ENCODE assay signal across 28 cellular contexts in the genomic region with DNA sequence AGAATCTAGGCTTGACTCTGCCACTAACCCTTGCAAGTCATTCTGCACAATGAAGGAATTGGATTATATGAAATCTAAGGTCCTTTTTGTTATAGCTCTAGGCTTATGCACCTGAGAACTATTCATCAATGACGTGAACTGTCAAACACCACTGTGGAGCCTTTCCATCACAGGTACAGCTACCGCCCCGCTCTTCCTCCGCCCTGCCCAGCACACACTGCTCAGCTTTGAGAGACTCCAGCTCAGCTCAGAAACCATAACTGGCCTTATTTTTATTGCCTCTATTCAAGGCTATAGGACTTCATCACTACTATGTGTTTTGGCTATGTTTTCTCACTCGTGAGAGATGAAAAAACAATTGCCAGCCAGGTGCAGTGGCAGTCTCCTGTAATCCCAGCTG.
DNase-seq lines count a peak whose midpoint lies in the region; ATAC-seq and TF ChIP-seq lines count a peak whose summit lies in the region.
"Had no signal": no experiment of that assay in that cellular context is flagged by ENCODE, and none has a peak within 500 bp of the region (broad histone marks: within the 10 kb centered on the region; RNA-seq: fewer than 3 reads in every experiment).

No MANE protein-coding gene starts in this region.

- H4K20me1 ChIP-seq in OCI-LY7 (ENCODE audit: insufficient read depth, low read length): no peaks in the 10 kb centered on the region

- no peaks in the 10 kb centered on the region for H3K36me3 ChIP-seq in effector memory CD4-positive, alpha-beta T cell (ENCODE audit: control insufficient read depth, insufficient read depth, low read length)
- H3K36me3 ChIP-seq in OCI-LY7 (ENCODE audit: insufficient read depth, low read length): no peaks in the 10 kb centered on the region
- H3K36me3 ChIP-seq in CD4-positive, alpha-beta memory T cell (ENCODE audit: insufficient read depth, low read length): no peaks in the 10 kb centered on the region
- H3K36me3 ChIP-seq: gastroesophageal sphincter, sigmoid colon, thoracic aorta, uterus had no signal

- no peak for DNase-seq in T-helper 2 cell treated with Interferon-gamma antibody and Interleukin-4, amounts not matched to agents 5 μg/mL and 100 μg/mL, for 36 hours (ENCODE audit: low spot score)
- DNase-seq in T-helper 2 cell (no peak), OCI-LY7 (ENCODE audit: low spot score) (no peak)
- no peak for DNase-seq in stimulated activated naive CD8-positive, alpha-beta T cell treated with anti-CD3 and anti-CD28 coated beads, Interleukin-15, Interleukin-2, amounts not matched to agents 100 U/mL and 50 U/mL, for 24 hours
- DNase-seq in effector memory CD4-positive, alpha-beta T cell: no peak
- DNase-seq in CD4-positive, alpha-beta memory T cell: no peak
- DNase-seq: 8988T; cerebellar nuclear complex; GOT3; left cardiac atrium; NCI-H1048; NCI-H1694 treated with DMSO at 0.1 percent for 48 hours; NCI-H2171 treated with DMSO at 0.1 percent for 48 hours; NCI-H510A treated with DMSO at 0.1 percent for 48 hours; PC-3; psoas muscle; sigmoid colon; stimulated activated CD4-positive, alpha-beta T cell treated with anti-CD3 and anti-CD28 coated beads, Interleukin-4, amount 100 ng/mL, for 4 hours; stimulated activated naive B cell treated with anti-CD40 and anti-IgM and Interleukin-4, amounts not matched to agents 10 μg/mL and 1 μg/mL and 100 μg/mL, for 72 hours; uterus had no signal

- no peaks in the 10 kb centered on the region for H3K27me3 ChIP-seq in effector memory CD4-positive, alpha-beta T cell (replicated peaks; ENCODE audit: control insufficient read depth, insufficient read depth, low read length, poor library complexity, severe bottlenecking)
- H3K27me3 ChIP-seq in CD4-positive, alpha-beta memory T cell (ENCODE audit: insufficient read depth, low read length): no peaks in the 10 kb centered on the region
- H3K27me3 ChIP-seq: gastroesophageal sphincter, hepatocyte, sigmoid colon, uterus had no signal

- no peak overlapping the region for H3K27ac Mint-ChIP-seq in T-helper 2 cell treated with Interferon-gamma antibody and Interleukin-4, amounts not matched to agents 5 μg/mL and 100 μg/mL, for 36 hours
- H3K27ac Mint-ChIP-seq in stimulated activated naive CD8-positive, alpha-beta T cell treated with anti-CD3 and anti-CD28 coated beads, Interleukin-15, Interleukin-2, amounts not matched to agents 100 ng/mL and 50 ng/mL, for 24 hours: peak overlapping the region; percentile 82
- H3K27ac Mint-ChIP-seq in CD4-positive, alpha-beta memory T cell: peak overlapping the region in 1 of 7 donors; percentile 64
- H3K27ac Mint-ChIP-seq: brain; stimulated activated naive B cell treated with anti-CD40 and anti-IgM and Interleukin-4, amounts not matched to agents 10 μg/mL and 1 μg/mL and 100 μg/mL, for 72 hours had no signal

- H3K27me3 Mint-ChIP-seq in T-helper 2 cell treated with Interferon-gamma antibody and Interleukin-4, amounts not matched to agents 5 μg/mL and 100 μg/mL, for 36 hours (ENCODE audit: low read depth): no peaks in the 10 kb centered on the region
- no peaks in the 10 kb centered on the region for H3K27me3 Mint-ChIP-seq in stimulated activated naive CD8-positive, alpha-beta T cell treated with anti-CD3 and anti-CD28 coated beads, Interleukin-15, Interleukin-2, amounts not matched to agents 100 ng/mL and 50 ng/mL, for 24 hours
- no peaks in the 10 kb centered on the region for H3K27me3 Mint-ChIP-seq in CD4-positive, alpha-beta memory T cell
- H3K27me3 Mint-ChIP-seq: brain had no signal

- TF ChIP-seq CTCF in OCI-LY7 (conservative IDR thresholded peaks at IDR 0.05; ENCODE audit: low read length): no peak

- H3K9me3 ChIP-seq in effector memory CD4-positive, alpha-beta T cell (ENCODE audit: control insufficient read depth, low read length): no peaks in the 10 kb centered on the region
- no peaks in the 10 kb centered on the region for H3K9me3 ChIP-seq in OCI-LY7 (ENCODE audit: low read length)
- no peaks in the 10 kb centered on the region for H3K9me3 ChIP-seq in CD4-positive, alpha-beta memory T cell (ENCODE audit: control insufficient read depth in 1 of 2, low read length in 2 of 2)
- H3K9me3 ChIP-seq: gastroesophageal sphincter, psoas muscle, sigmoid colon, thoracic aorta, uterus had no signal

- peaks cover 73% of the 10 kb centered on the region for H3K4me1 Mint-ChIP-seq in T-helper 2 cell treated with Interferon-gamma antibody and Interleukin-4, amounts not matched to agents 5 μg/mL and 100 μg/mL, for 36 hours (ENCODE audit: low read depth)
- peaks cover 83% of the 10 kb centered on the region for H3K4me1 Mint-ChIP-seq in stimulated activated naive CD8-positive, alpha-beta T cell treated with anti-CD3 and anti-CD28 coated beads, Interleukin-15, Interleukin-2, amounts not matched to agents 100 ng/mL and 50 ng/mL, for 24 hours (ENCODE audit: low read depth)
- peaks cover 40 to 86% (median 75%) of the 10 kb centered on the region in 4 donors for H3K4me1 Mint-ChIP-seq in CD4-positive, alpha-beta memory T cell

- H3K4me3 ChIP-seq in effector memory CD4-positive, alpha-beta T cell (ENCODE audit: insufficient read depth, low read depth, low read length, poor library complexity, severe bottlenecking): peak overlapping the region; percentile 19
- no peak overlapping the region for H3K4me3 ChIP-seq in OCI-LY7 (ENCODE audit: low read depth, low read length, poor library complexity, severe bottlenecking)
- no peak overlapping the region for H3K4me3 ChIP-seq in CD4-positive, alpha-beta memory T cell (ENCODE audit: low read length in 2 of 2)
- H3K4me3 ChIP-seq: gastroesophageal sphincter, hepatocyte, psoas muscle, sigmoid colon, thoracic aorta, uterus had no signal

- no peak overlapping the region for H3K27ac ChIP-seq in effector memory CD4-positive, alpha-beta T cell (ENCODE audit: insufficient read depth, low read length, poor library complexity, severe bottlenecking)
- H3K27ac ChIP-seq in OCI-LY7 (ENCODE audit: low read depth, low read length, poor library complexity, severe bottlenecking): no peak overlapping the region
- no peak overlapping the region for H3K27ac ChIP-seq in CD4-positive, alpha-beta memory T cell (ENCODE audit: low read depth, low read length)
- H3K27ac ChIP-seq: hepatocyte, psoas muscle, sigmoid colon, thoracic aorta, uterus had no signal

- H3K36me3 Mint-ChIP-seq in T-helper 2 cell treated with Interferon-gamma antibody and Interleukin-4, amounts not matched to agents 5 μg/mL and 100 μg/mL, for 36 hours (ENCODE audit: low read depth): peaks cover 9% of the 10 kb centered on the region
- peaks cover 4% of the 10 kb centered on the region for H3K36me3 Mint-ChIP-seq in stimulated activated naive CD8-positive, alpha-beta T cell treated with anti-CD3 and anti-CD28 coated beads, Interleukin-15, Interleukin-2, amounts not matched to agents 100 ng/mL and 50 ng/mL, for 24 hours (ENCODE audit: low read depth)
- H3K36me3 Mint-ChIP-seq in CD4-positive, alpha-beta memory T cell: peaks cover 0 to 6% of the 10 kb centered on the region in 2 donors
- H3K36me3 Mint-ChIP-seq: brain had no signal

- BruUV-seq in OCI-LY7 (replicated peaks; lab: Mats Ljungman, UMichigan): no TSS peak

- no peak for ATAC-seq in stimulated activated naive CD8-positive, alpha-beta T cell treated with anti-CD3 and anti-CD28 coated beads, Interleukin-15, Interleukin-2, amounts not matched to agents 100 U/mL and 50 U/mL, for 24 hours
- ATAC-seq in GM21723 (IDR thresholded peaks at IDR 0.05; ENCODE audit: unreplicated experiment): no peak
- ATAC-seq: gastroesophageal sphincter; HepG2; left cardiac atrium; PC-3; psoas muscle; Right ventricle myocardium inferior; stimulated activated naive B cell treated with anti-CD40 and anti-IgM and Interleukin-4, amounts not matched to agents 10 μg/mL and 1 μg/mL and 100 μg/mL, for 72 hours had no signal

- CTCF ChIA-PET in OCI-LY7 (lab: Charles Lee; ENCODE audit: unreplicated experiment): no interaction called here
- CTCF ChIA-PET in CD4-positive, alpha-beta memory T cell (lab: Charles Lee; ENCODE audit: partially characterized antibody): interaction anchor here (1.2 to 1.6 kb wide), 3 partner anchors 21 to 503 kb away, joined by 3 to 6 read pairs (median 5); no protein-coding TSS in a partner anchor

- H3K4me3 Mint-ChIP-seq in T-helper 2 cell treated with Interferon-gamma antibody and Interleukin-4, amounts not matched to agents 5 μg/mL and 100 μg/mL, for 36 hours: peak overlapping the region; percentile 62
- peak overlapping the region; percentile 42 for H3K4me3 Mint-ChIP-seq in stimulated activated naive CD8-positive, alpha-beta T cell treated with anti-CD3 and anti-CD28 coated beads, Interleukin-15, Interleukin-2, amounts not matched to agents 100 ng/mL and 50 ng/mL, for 24 hours
- peak overlapping the region in 4 of 8 donors; percentile 10 to 61 (median 50) for H3K4me3 Mint-ChIP-seq in CD4-positive, alpha-beta memory T cell
- H3K4me3 Mint-ChIP-seq: brain; stimulated activated naive B cell treated with anti-CD40 and anti-IgM and Interleukin-4, amounts not matched to agents 10 μg/mL and 1 μg/mL and 100 μg/mL, for 72 hours had no signal

- intact Hi-C loops in OCI-LY7 (cut with micrococcal nuclease; ENCODE audit: unreplicated experiment): no loop called here
- intact Hi-C loops in CD4-positive, alpha-beta memory T cell (cut with micrococcal nuclease): no loop called here

- no peaks in the 10 kb centered on the region for H3K79me2 ChIP-seq in OCI-LY7 (ENCODE audit: insufficient read depth, low read depth, low read length)
- H3K79me2 ChIP-seq: hepatocyte had no signal

- peaks cover 4% of the 10 kb centered on the region for H3K9me3 Mint-ChIP-seq in T-helper 2 cell treated with Interferon-gamma antibody and Interleukin-4, amounts not matched to agents 5 μg/mL and 100 μg/mL, for 36 hours
- H3K9me3 Mint-ChIP-seq in stimulated activated naive CD8-positive, alpha-beta T cell treated with anti-CD3 and anti-CD28 coated beads, Interleukin-15, Interleukin-2, amounts not matched to agents 100 ng/mL and 50 ng/mL, for 24 hours: peaks cover 10% of the 10 kb centered on the region
- peaks cover 0 to 6% (median 1%) of the 10 kb centered on the region in 8 donors for H3K9me3 Mint-ChIP-seq in CD4-positive, alpha-beta memory T cell
- H3K9me3 Mint-ChIP-seq: brain had no signal

- H3K4me2 ChIP-seq in OCI-LY7 (ENCODE audit: low read length): no peak overlapping the region
- H3K4me2 ChIP-seq: hepatocyte had no signal

- peaks cover 24% of the 10 kb centered on the region for H3K4me1 ChIP-seq in effector memory CD4-positive, alpha-beta T cell (ENCODE audit: control insufficient read depth, insufficient read depth, low read length, poor library complexity, severe bottlenecking)
- H3K4me1 ChIP-seq in OCI-LY7 (ENCODE audit: insufficient read depth, low read length, poor library complexity, severe bottlenecking): no peaks in the 10 kb centered on the region
- H3K4me1 ChIP-seq in CD4-positive, alpha-beta memory T cell (ENCODE audit: insufficient read depth, low read length): peaks cover 73% of the 10 kb centered on the region
- H3K4me1 ChIP-seq: gastroesophageal sphincter, psoas muscle, sigmoid colon, uterus had no signal

- H2AFZ ChIP-seq in OCI-LY7 (ENCODE audit: low read length): no peak overlapping the region
- H2AFZ ChIP-seq: hepatocyte had no signal

- POLR2A ChIA-PET in OCI-LY7 (lab: Charles Lee): interaction anchor here (0.8 kb wide), 1 partner anchor 32 kb away, joined by 3 read pairs; no protein-coding TSS in a partner anchor
- POLR2A ChIA-PET in CD4-positive, alpha-beta memory T cell (lab: Charles Lee; ENCODE audit: partially characterized antibody): no interaction called here

- H3K9me2 ChIP-seq in OCI-LY7 (ENCODE audit: insufficient read depth, low read length): no peaks in the 10 kb centered on the region; the same call in 1 of the 2 replicates
